ENCODE assay signal across 30 cellular contexts in the genomic region with DNA sequence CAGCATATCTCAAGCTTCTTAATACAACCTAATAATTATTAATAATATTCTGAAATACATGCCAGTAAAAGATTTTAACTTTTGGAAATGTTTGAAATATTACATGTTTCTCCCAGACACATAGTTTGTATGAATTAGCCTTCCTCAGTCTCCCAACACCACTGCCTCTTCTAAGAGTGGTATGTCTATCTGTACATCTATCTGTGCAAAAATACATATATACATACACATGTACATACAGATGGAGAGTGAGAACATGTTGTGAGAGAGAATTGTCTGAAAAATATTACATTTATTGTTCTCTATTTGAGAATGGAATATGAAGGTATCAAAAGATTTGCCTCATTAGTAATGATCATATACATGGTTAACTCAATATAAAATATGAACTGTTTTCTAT.
"Had no signal": no experiment of that assay in that cellular context is flagged by ENCODE, and none has a peak within 500 bp of the region (broad histone marks: within the 10 kb centered on the region; RNA-seq: fewer than 3 reads in every experiment).

No MANE protein-coding gene starts in this region.

- H3K27ac Mint-ChIP-seq: naive thymus-derived CD8-positive, alpha-beta T cell; natural killer cell treated with Interleukin-12 subunit alpha and Interleukin-12 subunit beta and Interleukin-15 and Interleukin-18, amount 100 ng/mL, for 72 hours; nephron progenitor cell; progenitor cell of endocrine pancreas; stimulated activated effector memory CD8-positive, alpha-beta T cell treated with anti-CD3 and anti-CD28 coated beads, Interleukin-12 subunit alpha, Interleukin-12 subunit beta, amount 100 ng/mL, for 72 hours; stimulated activated naive CD8-positive, alpha-beta T cell treated with anti-CD3 and anti-CD28 coated beads, Interleukin-15, amount 100 ng/mL, for 72 hours; type B pancreatic cell had no signal

- H3K36me3 ChIP-seq: ovary, right lobe of liver, sigmoid colon, suprapubic skin, tibial artery, transverse colon, upper lobe of right lung, uterus had no signal

- H3K4me1 ChIP-seq: parathyroid adenoma, psoas muscle, right lobe of liver, sigmoid colon, suprapubic skin, testis, tibial artery, transverse colon, upper lobe of right lung, uterus had no signal

- H3K27me3 Mint-ChIP-seq: naive thymus-derived CD8-positive, alpha-beta T cell; natural killer cell treated with Interleukin-12 subunit alpha and Interleukin-12 subunit beta and Interleukin-15 and Interleukin-18, amount 100 ng/mL, for 72 hours; progenitor cell of endocrine pancreas; stimulated activated naive CD8-positive, alpha-beta T cell treated with anti-CD3 and anti-CD28 coated beads, Interleukin-15, amount 100 ng/mL, for 72 hours; type B pancreatic cell had no signal

- H3K27me3 ChIP-seq: ovary, right lobe of liver, sigmoid colon, suprapubic skin, testis, tibial artery, transverse colon, upper lobe of right lung, uterus had no signal

- H3K4me3 ChIP-seq: ovary, psoas muscle, right lobe of liver, sigmoid colon, suprapubic skin, testis, tibial artery, transverse colon, upper lobe of right lung, uterus had no signal

- H3K4me3 Mint-ChIP-seq: naive thymus-derived CD8-positive, alpha-beta T cell; natural killer cell treated with Interleukin-12 subunit alpha and Interleukin-12 subunit beta and Interleukin-15 and Interleukin-18, amount 100 ng/mL, for 72 hours; nephron progenitor cell; neural crest cell; stimulated activated effector memory CD8-positive, alpha-beta T cell treated with anti-CD3 and anti-CD28 coated beads, Interleukin-12 subunit alpha, Interleukin-12 subunit beta, amount 100 ng/mL, for 72 hours; stimulated activated naive CD8-positive, alpha-beta T cell treated with anti-CD3 and anti-CD28 coated beads, Interleukin-15, amount 100 ng/mL, for 72 hours; type B pancreatic cell had no signal

- H3K27ac ChIP-seq: ovary, parathyroid adenoma, psoas muscle, right lobe of liver, sigmoid colon, suprapubic skin, testis, tibial artery, transverse colon, upper lobe of right lung, uterus had no signal

- H3K9me3 ChIP-seq: ovary, psoas muscle, right lobe of liver, sigmoid colon, suprapubic skin, testis, tibial artery, upper lobe of right lung, uterus had no signal

- H3K9ac ChIP-seq: parathyroid adenoma had no signal

- H2AFZ ChIP-seq: parathyroid adenoma had no signal

- DNase-seq: naive thymus-derived CD8-positive, alpha-beta T cell; nephron progenitor cell; occipital lobe; ovary; posterior cingulate gyrus; psoas muscle; right cardiac atrium; right lobe of liver; sigmoid colon; small intestine; stimulated activated CD4-positive, alpha-beta T cell treated with anti-CD3 and anti-CD28 coated beads, Interleukin-15, amount 100 ng/mL, for 24 hours; stimulated activated CD4-positive, alpha-beta T cell treated with anti-CD3 and anti-CD28 coated beads, Interleukin-2, amount 100 ng/mL, for 24 hours; stimulated activated CD4-positive, alpha-beta T cell treated with anti-CD3 and anti-CD28 coated beads, Interleukin-2, amount 100 ng/mL, for 48 hours; stimulated activated CD4-positive, alpha-beta T cell treated with anti-CD3 and anti-CD28 coated beads, Interleukin-4, amount 100 ng/mL, for 24 hours; stimulated activated naive CD4-positive, alpha-beta T cell; stimulated activated naive CD8-positive, alpha-beta T cell treated with anti-CD3 and anti-CD28 coated beads, Interleukin-15, amount 100 ng/mL, for 72 hours; stimulated activated naive CD8-positive, alpha-beta T cell treated with anti-CD3 and anti-CD28 coated beads, Interleukin-15, Interleukin-2, amounts not matched to agents 100 U/mL and 50 U/mL, for 24 hours; substantia nigra; testis; tibial artery; transverse colon; upper lobe of right lung; uterus had no signal

- H3K4me1 Mint-ChIP-seq: naive thymus-derived CD8-positive, alpha-beta T cell; stimulated activated effector memory CD8-positive, alpha-beta T cell treated with anti-CD3 and anti-CD28 coated beads, Interleukin-12 subunit alpha, Interleukin-12 subunit beta, amount 100 ng/mL, for 72 hours; stimulated activated naive CD8-positive, alpha-beta T cell treated with anti-CD3 and anti-CD28 coated beads, Interleukin-15, amount 100 ng/mL, for 72 hours had no signal

- H3K36me3 Mint-ChIP-seq: naive thymus-derived CD8-positive, alpha-beta T cell; natural killer cell treated with Interleukin-12 subunit alpha and Interleukin-12 subunit beta and Interleukin-15 and Interleukin-18, amount 100 ng/mL, for 72 hours; stimulated activated effector memory CD8-positive, alpha-beta T cell treated with anti-CD3 and anti-CD28 coated beads, Interleukin-12 subunit alpha, Interleukin-12 subunit beta, amount 100 ng/mL, for 72 hours; type B pancreatic cell had no signal

- H3K9me3 Mint-ChIP-seq: nephron progenitor cell, neural crest cell, type B pancreatic cell had no signal

- ATAC-seq: naive thymus-derived CD8-positive, alpha-beta T cell; natural killer cell treated with Interleukin-12 subunit alpha and Interleukin-12 subunit beta and Interleukin-15 and Interleukin-18, amount 100 ng/mL, for 72 hours; psoas muscle; right cardiac atrium; right lobe of liver; stimulated activated effector memory CD8-positive, alpha-beta T cell treated with anti-CD3 and anti-CD28 coated beads, Interleukin-12 subunit alpha, Interleukin-12 subunit beta, amount 100 ng/mL, for 72 hours; stimulated activated naive CD8-positive, alpha-beta T cell treated with anti-CD3 and anti-CD28 coated beads, Interleukin-15, amount 100 ng/mL, for 72 hours; stimulated activated naive CD8-positive, alpha-beta T cell treated with anti-CD3 and anti-CD28 coated beads, Interleukin-15, Interleukin-2, amounts not matched to agents 100 U/mL and 50 U/mL, for 24 hours; upper lobe of right lung had no signal

- H3K79me2 ChIP-seq: parathyroid adenoma had no signal
